In the genomic region with DNA sequence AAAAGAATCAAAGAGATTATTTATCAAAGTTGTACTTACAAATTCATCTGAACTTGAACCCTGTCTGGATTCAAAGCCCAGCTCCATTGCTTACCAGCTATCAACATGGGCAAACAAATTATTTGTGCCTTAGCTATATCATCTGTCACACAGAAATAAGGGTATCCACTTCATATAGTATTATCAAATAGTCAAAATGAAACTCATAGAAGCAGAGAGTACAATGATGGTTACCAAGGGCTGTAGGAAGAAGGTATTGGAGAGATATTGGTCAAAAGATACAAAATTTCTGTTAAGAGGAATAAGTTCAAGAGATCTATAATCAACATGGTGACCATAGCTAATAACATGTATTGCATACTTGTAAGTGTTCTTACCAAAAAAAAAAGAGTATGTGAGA, we compare ENCODE assay signal across 27 cellular contexts.
"Had no signal": no experiment of that assay in that cellular context is flagged by ENCODE, and none has a peak within 500 bp of the region (broad histone marks: within the 10 kb centered on the region; RNA-seq: fewer than 3 reads in every experiment).

No MANE protein-coding gene starts in this region.

- H3K4me3 ChIP-seq: left ventricle myocardium inferior, lung, mucosa of descending colon, pancreas, prostate gland, skin epidermis, stomach, testis, thyroid gland, transverse colon, upper lobe of left lung, vagina had no signal

- FAIRE-seq: kidney, pancreas had no signal

- DNase-seq: hippocampal formation; kidney; left ventricle myocardium inferior; midbrain; mucosa of descending colon; naive thymus-derived CD8-positive, alpha-beta T cell; nucleus accumbens; pancreas; posterior cingulate gyrus; retina; right cardiac atrium; stimulated activated CD4-positive, alpha-beta T cell treated with anti-CD3 and anti-CD28 coated beads, Interleukin-12 subunit alpha, Interleukin-12 subunit beta, amount 100 ng/mL, for 4 hours; stimulated activated CD4-positive, alpha-beta T cell treated with anti-CD3 and anti-CD28 coated beads, Interleukin-15, amount 100 ng/mL, for 24 hours; stimulated activated CD4-positive, alpha-beta T cell treated with anti-CD3 and anti-CD28 coated beads, Interleukin-2, amount 100 ng/mL, for 24 hours; stimulated activated CD4-positive, alpha-beta T cell treated with anti-CD3 and anti-CD28 coated beads, Interleukin-4, amount 100 ng/mL, for 1 hour; stimulated activated naive B cell treated with anti-CD40 and anti-IgM and Interleukin-4, amounts not matched to agents 10 μg/mL and 1 μg/mL and 100 μg/mL, for 72 hours; stimulated activated naive CD8-positive, alpha-beta T cell treated with anti-CD3 and anti-CD28 coated beads, Interleukin-15, Interleukin-2, amounts not matched to agents 100 U/mL and 50 U/mL, for 24 hours; stomach; testis; thyroid gland; transverse colon; upper lobe of left lung had no signal

- H3K9me3 ChIP-seq: left ventricle myocardium inferior, mucosa of descending colon, pancreas, prostate gland, stomach, testis, thyroid gland, transverse colon, upper lobe of left lung, vagina had no signal

- H3K36me3 ChIP-seq: left ventricle myocardium inferior, pancreas, prostate gland, stomach, thyroid gland, transverse colon, upper lobe of left lung, vagina had no signal

- H3K27me3 ChIP-seq: pancreas, stomach, testis, thyroid gland, transverse colon, upper lobe of left lung, vagina had no signal

- H3K4me1 ChIP-seq: left ventricle myocardium inferior, pancreas, prostate gland, testis, thyroid gland, transverse colon had no signal

- H3K27ac ChIP-seq: left ventricle myocardium inferior, pancreas, prostate gland, stomach, testis, thyroid gland, transverse colon, upper lobe of left lung, vagina had no signal

- ATAC-seq: mucosa of descending colon; naive thymus-derived CD8-positive, alpha-beta T cell; pancreas; right cardiac atrium; sciatic nerve; stimulated activated naive B cell treated with anti-CD40 and anti-IgM and Interleukin-4, amounts not matched to agents 10 μg/mL and 1 μg/mL and 100 μg/mL, for 72 hours; stimulated activated naive CD8-positive, alpha-beta T cell treated with anti-CD3 and anti-CD28 coated beads, Interleukin-15, Interleukin-2, amounts not matched to agents 100 U/mL and 50 U/mL, for 24 hours had no signal
